1 cellular context compared by ENCODE assay signal in genomic region chr22:20216863-20217499, GRCh38.
A peak's percentile ranks its signal among the peaks of the same experiment; 100 is the strongest.
TF ChIP-seq lines count a peak whose summit lies in the region.

No MANE protein-coding gene starts in this region.

TF ChIP-seq in HepG2, 621 proteins besides CTCF, POLR2A, EP300 and RAD21 (continued from another document):
- TF ChIP-seq MNT (IDR thresholded peaks at IDR 0.05), result peak; percentile 69; the same call in 1 of the 2 replicates
- no peak for TF ChIP-seq HES4 (CRISPR knock-in tag; IDR thresholded peaks at IDR 0.05; ENCODE audit: borderline replicate concordance)
- TF ChIP-seq ZNF468 (CRISPR knock-in tag; IDR thresholded peaks at IDR 0.05), result no peak
- no peak for TF ChIP-seq CREBL2 (CRISPR knock-in tag; IDR thresholded peaks at IDR 0.05; ENCODE audit: borderline replicate concordance)
- TF ChIP-seq ZNF558 (CRISPR knock-in tag; IDR thresholded peaks at IDR 0.05; ENCODE audit: borderline replicate concordance), result no peak
TF ChIP-seq in HepG2: peak in this region for 3.
